ENCODE assay signal across 8 cellular contexts in the genomic region with DNA sequence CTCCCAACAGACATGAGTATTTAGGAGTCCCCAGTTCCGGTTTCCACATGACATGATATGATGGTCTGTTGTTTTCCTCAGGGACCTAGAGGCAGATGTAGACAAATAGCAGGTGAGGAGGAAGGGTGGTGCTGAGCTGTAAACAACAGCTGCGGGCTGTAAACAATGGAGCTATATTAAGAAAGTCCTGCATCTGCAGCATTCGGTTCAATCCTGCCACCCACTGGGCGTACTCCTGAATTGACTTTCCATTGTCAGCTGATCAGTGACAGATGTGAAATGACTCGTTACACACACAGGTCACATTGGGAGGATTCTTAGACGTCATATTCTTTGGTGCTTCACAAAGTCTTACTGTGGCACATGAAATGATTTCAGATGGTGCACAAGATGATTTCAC. TPM values are rescaled to one million over a fixed set of nuclear protein-coding genes. Genes with fewer than 3 reads are reported as not detected.
DNase-seq lines count a peak whose midpoint lies in the region; ATAC-seq and TF ChIP-seq lines count a peak whose summit lies in the region.

No MANE protein-coding gene starts in this region.

- CTCF ChIA-PET in activated CD4-positive, alpha-beta T cell treated with anti-CD3 and anti-CD28 coated beads, Interleukin-2, amount 10 ng/mL, durations not matched to agents 7 days and 5 days (lab: Charles Lee): interaction anchor here (0.9 to 1.0 kb wide), 2 partner anchors 40 to 249 kb away, joined by 3 read pairs; no protein-coding TSS in a partner anchor

- H3K9me2 ChIP-seq in MM.1S (replicated peaks; ENCODE audit: insufficient read depth, low read length): no peaks in the 10 kb centered on the region

- DNase-seq in AG20443 (ENCODE audit: low spot score): peak; percentile 58
- DNase-seq in MM.1S: peak; percentile 78
- peak; percentile 50 for DNase-seq in activated CD4-positive, alpha-beta T cell treated with anti-CD3 and anti-CD28 coated beads, Interleukin-2, amount 10 ng/mL, durations not matched to agents 7 days and 5 days
- DNase-seq in hepatic stellate cell (ENCODE audit: low spot score): peak; percentile 12
- DNase-seq in stimulated activated naive CD8-positive, alpha-beta T cell treated with anti-CD3 and anti-CD28 coated beads, Interleukin-15, amount 100 ng/mL, for 72 hours: peak; percentile 8 to 24
- no peak for DNase-seq in tibial artery

- H3K4me1 Mint-ChIP-seq in activated CD4-positive, alpha-beta T cell treated with anti-CD3 and anti-CD28 coated beads, Interleukin-2, amount 10 ng/mL, durations not matched to agents 7 days and 5 days: peaks cover 7% of the 10 kb centered on the region
- no peaks in the 10 kb centered on the region for H3K4me1 Mint-ChIP-seq in stimulated activated naive CD8-positive, alpha-beta T cell treated with anti-CD3 and anti-CD28 coated beads, Interleukin-15, amount 100 ng/mL, for 72 hours

- no peak overlapping the region for H3K27ac Mint-ChIP-seq in activated CD4-positive, alpha-beta T cell treated with anti-CD3 and anti-CD28 coated beads, Interleukin-2, amount 10 ng/mL, durations not matched to agents 7 days and 5 days
- no peak overlapping the region for H3K27ac Mint-ChIP-seq in stimulated activated naive CD8-positive, alpha-beta T cell treated with anti-CD3 and anti-CD28 coated beads, Interleukin-15, amount 100 ng/mL, for 72 hours

- H3K4me3 ChIP-seq in MM.1S (ENCODE audit: low read length) (no peak overlapping the region), tibial artery (no peak overlapping the region)

- POLR2A ChIA-PET in activated CD4-positive, alpha-beta T cell treated with anti-CD3 and anti-CD28 coated beads, Interleukin-2, amount 10 ng/mL, durations not matched to agents 7 days and 5 days (lab: Charles Lee): no interaction called here

- no peaks in the 10 kb centered on the region for H3K9me3 ChIP-seq in MM.1S (replicated peaks; ENCODE audit: insufficient read depth, low read length)
- no peaks in the 10 kb centered on the region for H3K9me3 ChIP-seq in tibial artery

- no peaks in the 10 kb centered on the region for H4K20me1 ChIP-seq in MM.1S (ENCODE audit: insufficient read depth, low read length)

- no peak overlapping the region for H3K4me3 Mint-ChIP-seq in activated CD4-positive, alpha-beta T cell treated with anti-CD3 and anti-CD28 coated beads, Interleukin-2, amount 10 ng/mL, durations not matched to agents 7 days and 5 days
- H3K4me3 Mint-ChIP-seq in stimulated activated naive CD8-positive, alpha-beta T cell treated with anti-CD3 and anti-CD28 coated beads, Interleukin-15, amount 100 ng/mL, for 72 hours: no peak overlapping the region

- TF ChIP-seq CTCF in MM.1S (IDR thresholded peaks at IDR 0.05; ENCODE audit: low read length): peak; percentile 72
- TF ChIP-seq CTCF in tibial artery (IDR thresholded peaks at IDR 0.05): peak in 1 of 2 experiments; percentile 14

- H3K4me1 ChIP-seq in MM.1S (ENCODE audit: low read length): peaks cover 9% of the 10 kb centered on the region
- no peaks in the 10 kb centered on the region for H3K4me1 ChIP-seq in tibial artery

- intact Hi-C loops in tibial artery (cut with DNase I; ENCODE audit: low total_unique reads): no loop called here

- no peaks in the 10 kb centered on the region for H3K79me2 ChIP-seq in MM.1S (ENCODE audit: low read length)

- peak overlapping the region; percentile 48; the same call in 1 of the 2 replicates for H3K4me2 ChIP-seq in MM.1S (ENCODE audit: low read depth, low read length)

- H3K27me3 Mint-ChIP-seq in activated CD4-positive, alpha-beta T cell treated with anti-CD3 and anti-CD28 coated beads, Interleukin-2, amount 10 ng/mL, durations not matched to agents 7 days and 5 days: peaks cover 18% of the 10 kb centered on the region
- peaks cover 6% of the 10 kb centered on the region for H3K27me3 Mint-ChIP-seq in stimulated activated naive CD8-positive, alpha-beta T cell treated with anti-CD3 and anti-CD28 coated beads, Interleukin-15, amount 100 ng/mL, for 72 hours

- peak overlapping the region; percentile 31 for H2AFZ ChIP-seq in MM.1S (ENCODE audit: low read length)

- H3K36me3 Mint-ChIP-seq in activated CD4-positive, alpha-beta T cell treated with anti-CD3 and anti-CD28 coated beads, Interleukin-2, amount 10 ng/mL, durations not matched to agents 7 days and 5 days (ENCODE audit: low read depth): no peaks in the 10 kb centered on the region

- no peaks in the 10 kb centered on the region for H3K27me3 ChIP-seq in MM.1S (replicated peaks; ENCODE audit: insufficient read depth, low read length)
- no peaks in the 10 kb centered on the region for H3K27me3 ChIP-seq in tibial artery

- no peaks in the 10 kb centered on the region for H3K9me3 Mint-ChIP-seq in activated CD4-positive, alpha-beta T cell treated with anti-CD3 and anti-CD28 coated beads, Interleukin-2, amount 10 ng/mL, durations not matched to agents 7 days and 5 days
- no peaks in the 10 kb centered on the region for H3K9me3 Mint-ChIP-seq in stimulated activated naive CD8-positive, alpha-beta T cell treated with anti-CD3 and anti-CD28 coated beads, Interleukin-15, amount 100 ng/mL, for 72 hours

- no peaks in the 10 kb centered on the region for H3K36me3 ChIP-seq in MM.1S (replicated peaks; ENCODE audit: insufficient read depth, low read length)
- H3K36me3 ChIP-seq in tibial artery: no peaks in the 10 kb centered on the region

- peak; percentile 98 for ATAC-seq in GM18498 (IDR thresholded peaks at IDR 0.05; ENCODE audit: unreplicated experiment)
- peak; percentile 99 for ATAC-seq in HG02623 (IDR thresholded peaks at IDR 0.05; ENCODE audit: unreplicated experiment)
- peak; percentile 70 for ATAC-seq in stimulated activated naive CD8-positive, alpha-beta T cell treated with anti-CD3 and anti-CD28 coated beads, Interleukin-15, amount 100 ng/mL, for 72 hours

- no peaks in the 10 kb centered on the region for H3F3A ChIP-seq in MM.1S (ENCODE audit: insufficient read depth, low read length)

- H3K9ac ChIP-seq in MM.1S (ENCODE audit: low read length): no peak overlapping the region

- no peak overlapping the region for H3K27ac ChIP-seq in MM.1S (ENCODE audit: low read length)
- no peak overlapping the region for H3K27ac ChIP-seq in tibial artery

RNA-seq across cellular contexts. Expression of a gene that starts 26.8 kb away (rescaled TPM):
- under 1 TPM; 0.10 to 0.25 TPM for total RNA-seq in activated CD4-positive, alpha-beta T cell treated with anti-CD3 and anti-CD28 coated beads, Interleukin-2, amount 10 ng/mL, durations not matched to agents 7 days and 5 days

RNA-seq across cellular contexts. Expression of a gene that starts 30.9 kb away (rescaled TPM):
- total RNA-seq in activated CD4-positive, alpha-beta T cell treated with anti-CD3 and anti-CD28 coated beads, Interleukin-2, amount 10 ng/mL, durations not matched to agents 7 days and 5 days: 10 to 100 TPM; 13.5 to 15.0 TPM

RNA-seq across cellular contexts. Expression of a gene that starts 53.3 kb away (rescaled TPM):
- total RNA-seq in activated CD4-positive, alpha-beta T cell treated with anti-CD3 and anti-CD28 coated beads, Interleukin-2, amount 10 ng/mL, durations not matched to agents 7 days and 5 days: 1 to 10 TPM; 1.5 to 1.8 TPM

RNA-seq across cellular contexts. Expression of a gene that starts 57.0 kb away (rescaled TPM):
- total RNA-seq in activated CD4-positive, alpha-beta T cell treated with anti-CD3 and anti-CD28 coated beads, Interleukin-2, amount 10 ng/mL, durations not matched to agents 7 days and 5 days: not detected

Comparison
In these comparisons a context has a peak if more than half of its experiments do, and no peak if none do; other contexts are left out.
1. DNase-seq: peak in AG20443 (single experiment), MM.1S (single experiment), activated CD4-positive, alpha-beta T cell treated with anti-CD3 and anti-CD28 coated beads, Interleukin-2, amount 10 ng/mL, durations not matched to agents 7 days and 5 days (single experiment), hepatic stellate cell (single experiment) and stimulated activated naive CD8-positive, alpha-beta T cell treated with anti-CD3 and anti-CD28 coated beads, Interleukin-15, amount 100 ng/mL, for 72 hours (2 of 2); none in tibial artery (0 of 2).
2. Peak in every context shown above with its lines, with median percentiles within 50 percentile points of each other: ATAC-seq.